ENCODE assay signal across 8 cellular contexts in genomic region chr20:43590036-43590391, GRCh38. TPM values are rescaled to one million over a fixed set of nuclear protein-coding genes. Genes with fewer than 3 reads are reported as not detected.
DNase-seq lines count a peak whose midpoint lies in the region; ATAC-seq and TF ChIP-seq lines count a peak whose summit lies in the region.

No MANE protein-coding gene starts in this region.

- peak overlapping the region; percentile 86 for H3K4me3 Mint-ChIP-seq in Caco-2 (ENCODE audit: unreplicated experiment)
- H3K4me3 Mint-ChIP-seq in activated T-cell treated with anti-CD3 and anti-CD28 coated beads, Interleukin-2, amount 50 U/mL, for 72 hours, result peak overlapping the region; percentile 88 to 99

- H2BK20ac ChIP-seq in IMR-90 (ENCODE audit: low read depth, low read length), result 0 out of 2 replicates have a peak overlapping the region, but pooled peaks have one; percentile 44

- H3K9me1 ChIP-seq in IMR-90 (ENCODE audit: insufficient read depth, low read length), result peaks cover 3% of the 10 kb centered on the region; the same call in 1 of the 2 replicates

- WGBS in IMR-90 (ENCODE audit: extremely low coverage in 2 of 2, insufficient read length in 1 of 2), 2 experiments, result 10% methylated on average over 3 of the region's 9 CpGs; no CpG with 5 or more reads in 1 of the 2 experiments

- H4K20me1 ChIP-seq in IMR-90 (ENCODE audit: insufficient read depth, low read length), result no peaks in the 10 kb centered on the region

- CTCF ChIA-PET in Caco-2 (lab: Charles Lee) (interaction anchor here (0.8 to 2.2 kb wide), 5 partner anchors 10 to 141 kb away, joined by 5 to 37 read pairs (median 6); partner anchors contain the start of gene SGK2), IMR-90 (lab: Yijun Ruan, JAX) (no interaction called here)

- H3K18ac ChIP-seq in IMR-90 (ENCODE audit: low read depth, low read length), result peak overlapping the region; percentile 78

- 0 out of 3 replicates have a peak overlapping the region, but pooled peaks have one; percentile 35 for H2BK15ac ChIP-seq in IMR-90 (ENCODE audit: low read depth, low read length)

- H4K5ac ChIP-seq in IMR-90 (ENCODE audit: low read depth, low read length), result peak overlapping the region; percentile 95

- H3K9me3 ChIP-seq in Caco-2 (no peaks in the 10 kb centered on the region), IMR-90 (ENCODE audit: control insufficient read depth, insufficient read depth, low read length) (no peaks in the 10 kb centered on the region), left ventricle myocardium inferior (replicated peaks) (no peaks in the 10 kb centered on the region)

- DNase-seq in Caco-2 (peak in 1 of 2 experiments; percentile 47), IMR-90 (no peak), left ventricle myocardium inferior (no peak), retinal pigment epithelial cell (ENCODE audit: low read depth) (no peak), NCI-H1092 (lab: John Stamatoyannopoulos, UW) (no peak), retina (no peak)
- DNase-seq in activated T-cell treated with anti-CD3 and anti-CD28 coated beads, Interleukin-2, amount 50 U/mL, for 72 hours, result peak; percentile 14 to 16

- no peaks in the 10 kb centered on the region for H3K9me3 Mint-ChIP-seq in Caco-2 (ENCODE audit: unreplicated experiment)
- no peaks in the 10 kb centered on the region for H3K9me3 Mint-ChIP-seq in activated T-cell treated with anti-CD3 and anti-CD28 coated beads, Interleukin-2, amount 50 U/mL, for 72 hours

- H3K4me3 ChIP-seq in Caco-2 (ENCODE audit: low read depth, low read length), result peak overlapping the region; percentile 72
- H3K4me3 ChIP-seq in IMR-90 (ENCODE audit: insufficient read depth, low read depth, low read length), result peak overlapping the region; percentile 96
- H3K4me3 ChIP-seq in left ventricle myocardium inferior, result peak overlapping the region; percentile 90
- peak overlapping the region; percentile 88 for H3K4me3 ChIP-seq in retinal pigment epithelial cell (ENCODE audit: low read length)

- H3K27ac ChIP-seq in IMR-90 (ENCODE audit: insufficient read depth, low read length) (peak overlapping the region; percentile 83), left ventricle myocardium inferior (replicated peaks) (peak overlapping the region; percentile 84)

- no peaks in the 10 kb centered on the region for H3K27me3 Mint-ChIP-seq in Caco-2 (ENCODE audit: insufficient read depth, unreplicated experiment)
- H3K27me3 Mint-ChIP-seq in activated T-cell treated with anti-CD3 and anti-CD28 coated beads, Interleukin-2, amount 50 U/mL, for 72 hours (ENCODE audit: low read depth), result no peaks in the 10 kb centered on the region

- peak overlapping the region; percentile 57; the same call in 1 of the 2 replicates for H3K23ac ChIP-seq in IMR-90 (ENCODE audit: low read depth, low read length)

- intact Hi-C loops in Caco-2 (cut with micrococcal nuclease; ENCODE audit: unreplicated experiment), result loop anchor here (1.0 to 2.0 kb wide), 3 partner anchors 32 to 133 kb away; partner anchors contain the start of gene SRSF6
- intact Hi-C loops in IMR-90 (cut with micrococcal nuclease), result loop anchor here (1.0 to 2.0 kb wide), 2 partner anchors 52 to 127 kb away; no protein-coding TSS in a partner anchor
- intact Hi-C loops in left ventricle myocardium inferior (cut with micrococcal nuclease), result no loop called here

- peak overlapping the region; percentile 61 for H4K91ac ChIP-seq in IMR-90 (ENCODE audit: insufficient read depth, low read depth, low read length)

- peak overlapping the region; percentile 87 for H2AK9ac ChIP-seq in IMR-90 (replicated peaks; ENCODE audit: low read depth, low read length, poor library complexity)

- peak overlapping the region; percentile 90 for H3K27ac Mint-ChIP-seq in Caco-2 (ENCODE audit: unreplicated experiment)
- peak overlapping the region; percentile 90 for H3K27ac Mint-ChIP-seq in activated T-cell treated with anti-CD3 and anti-CD28 coated beads, Interleukin-2, amount 50 U/mL, for 72 hours

- peaks cover 4% of the 10 kb centered on the region for H3K4me1 ChIP-seq in Caco-2
- H3K4me1 ChIP-seq in IMR-90 (ENCODE audit: control insufficient read depth, insufficient read depth, low read length), result peaks cover 6% of the 10 kb centered on the region
- peaks cover 22% of the 10 kb centered on the region for H3K4me1 ChIP-seq in left ventricle myocardium inferior

- peak overlapping the region; percentile 64; the same call in 1 of the 2 replicates for H3K56ac ChIP-seq in IMR-90 (ENCODE audit: extremely low read depth, insufficient read depth, low read length)

- peak overlapping the region; percentile 98 for H3K4me2 ChIP-seq in IMR-90 (ENCODE audit: low read depth, low read length)

- H3K4me1 Mint-ChIP-seq in Caco-2 (ENCODE audit: low read depth, unreplicated experiment), result peaks cover 15% of the 10 kb centered on the region
- H3K4me1 Mint-ChIP-seq in activated T-cell treated with anti-CD3 and anti-CD28 coated beads, Interleukin-2, amount 50 U/mL, for 72 hours (ENCODE audit: low read depth), result peaks cover 25% of the 10 kb centered on the region

- peak overlapping the region; percentile 37 for H2BK120ac ChIP-seq in IMR-90 (ENCODE audit: low read depth, low read length)

- H4K8ac ChIP-seq in IMR-90 (ENCODE audit: low read depth in 2 of 2, low read length in 2 of 2), result peak overlapping the region; percentile 96 to 99

- H3K36me3 Mint-ChIP-seq in Caco-2 (ENCODE audit: insufficient read depth, unreplicated experiment), result peaks cover 8% of the 10 kb centered on the region
- peaks cover 0 to 1% of the 10 kb centered on the region in 2 donors for H3K36me3 Mint-ChIP-seq in activated T-cell treated with anti-CD3 and anti-CD28 coated beads, Interleukin-2, amount 50 U/mL, for 72 hours (ENCODE audit: insufficient read depth in 2 of 2)

- peaks cover 12 to 16% of the 10 kb centered on the region in 2 experiments for H3K79me1 ChIP-seq in IMR-90 (ENCODE audit: low read depth in 1 of 2, low read length in 2 of 2)

- POLR2A ChIA-PET in Caco-2 (lab: Charles Lee) (interaction anchor here (1.3 to 1.8 kb wide), 3 partner anchors 31 to 132 kb away, joined by 7 to 42 read pairs (median 13); partner anchors contain the start of genes SGK2 and SRSF6), IMR-90 (lab: Charles Lee; ENCODE audit: unreplicated experiment) (no interaction called here)

- TSS peak; percentile 91 for BruUV-seq in Caco-2 (replicated peaks; lab: Mats Ljungman, UMichigan)
- no TSS peak for BruUV-seq in IMR-90 (replicated peaks; lab: Mats Ljungman, UMichigan)

- peak; percentile 5 for ATAC-seq in IMR-90 (ENCODE audit: low read depth)
- no peak for ATAC-seq in activated T-cell treated with anti-CD3 and anti-CD28 coated beads, Interleukin-2, amount 50 U/mL, for 72 hours (replicated peaks in 1 of 2)
- ATAC-seq in GM19023 (IDR thresholded peaks at IDR 0.05; ENCODE audit: unreplicated experiment), result no peak

- no peak for TF ChIP-seq CTCF in Caco-2 (IDR thresholded peaks at IDR 0.05; ENCODE audit: insufficient read depth in 1 of 2, low read depth in 1 of 2, low read length in 1 of 2, severe bottlenecking in 1 of 2, unreplicated experiment in 1 of 2)
- no peak for TF ChIP-seq CTCF in IMR-90 (conservative IDR thresholded peaks at IDR 0.05; ENCODE audit: low read depth, low read length)
- TF ChIP-seq CTCF in left ventricle myocardium inferior (IDR thresholded peaks at IDR 0.05; ENCODE audit: borderline replicate concordance), result no peak
- TF ChIP-seq CTCF in retinal pigment epithelial cell (conservative IDR thresholded peaks at IDR 0.05; ENCODE audit: low read depth, low read length), result no peak

- H3K36me3 ChIP-seq in Caco-2 (ENCODE audit: control insufficient read depth, insufficient read depth, low read length), result no peaks in the 10 kb centered on the region
- peaks cover 1% of the 10 kb centered on the region; the same call in 1 of the 2 replicates for H3K36me3 ChIP-seq in IMR-90 (ENCODE audit: control insufficient read depth, insufficient read depth, low read length)
- H3K36me3 ChIP-seq in left ventricle myocardium inferior, result peaks cover 9% of the 10 kb centered on the region

- dilution Hi-C loops in IMR-90 (cut with HindIII; ENCODE audit: low sequenced_read_pairs, unreplicated experiment), result no loop called here

- peak overlapping the region; percentile 65; the same call in 1 of the 2 replicates for H2AK5ac ChIP-seq in IMR-90 (ENCODE audit: low read depth, low read length)

- peak overlapping the region; percentile 86 for H3K4ac ChIP-seq in IMR-90 (ENCODE audit: low read depth, low read length)

- H3K27me3 ChIP-seq in Caco-2 (replicated peaks; ENCODE audit: control insufficient read depth, insufficient read depth, low read length), result no peaks in the 10 kb centered on the region
- no peaks in the 10 kb centered on the region for H3K27me3 ChIP-seq in IMR-90 (ENCODE audit: control insufficient read depth, insufficient read depth, low read length)
- no peaks in the 10 kb centered on the region for H3K27me3 ChIP-seq in left ventricle myocardium inferior (ENCODE audit: low read depth)

- peak overlapping the region; percentile 84 for H3K14ac ChIP-seq in IMR-90 (replicated peaks; ENCODE audit: low read depth, low read length)

- no peak for TF ChIP-seq RAD21 in IMR-90 (IDR thresholded peaks at IDR 0.05; ENCODE audit: low read length)

- no peak for TF ChIP-seq POLR2A in IMR-90 (IDR thresholded peaks at IDR 0.05; ENCODE audit: low read depth, low read length)

- peak overlapping the region; percentile 82 for H3K9ac ChIP-seq in IMR-90 (ENCODE audit: low read depth, low read length)

- H2AFZ ChIP-seq in IMR-90 (replicated peaks; ENCODE audit: low read length, poor library complexity), result peak overlapping the region; percentile 90

- in situ Hi-C loops in IMR-90 (cut with MboI; ENCODE audit: low sequenced_read_pairs), result no loop called here

- H2BK5ac ChIP-seq in IMR-90 (ENCODE audit: low read depth, low read length, poor library complexity, severe bottlenecking), result peak overlapping the region; percentile 71

TF ChIP-seq in IMR-90, 13 proteins besides CTCF, POLR2A, EP300 and RAD21 (continues in another document):
- TF ChIP-seq BHLHE40 (IDR thresholded peaks at IDR 0.05; ENCODE audit: low read depth, low read length) (no peak), CHD1 (IDR thresholded peaks at IDR 0.05; ENCODE audit: low read depth, low read length) (no peak)

RNA-seq across cellular contexts. Expression of gene IFT52, which starts 0.7 kb away (rescaled TPM):
- total RNA-seq in Caco-2 (2022) (56.1 and 70.5 TPM in 2 replicates), IMR-90 (2012; rRNA removed) (55.6 and 60.8 TPM in 2 replicates), left ventricle myocardium inferior (6.6 TPM)
- 29.7 and 31.2 TPM in 2 replicates for polyA plus RNA-seq in IMR-90 (2012; rRNA removed)
- polyA plus RNA-seq in IMR-90 (2012; cell fraction: cytosol; rRNA removed), result 13.8 and 27.8 TPM in 2 replicates
- polyA plus RNA-seq in IMR-90 (2012; cell fraction: nucleus; rRNA removed; ENCODE audit: low replicate concordance), result 4.8 and 15.4 TPM in 2 replicates
- total RNA-seq in activated T-cell treated with anti-CD3 and anti-CD28 coated beads, Interleukin-2, amount 50 U/mL, for 72 hours, result 10 to 100 TPM; 22.2 to 23.5 TPM

RNA-seq across cellular contexts. Expression of gene SGK2, which starts 31.2 kb away (rescaled TPM):
- total RNA-seq in Caco-2 (2022), result 5.2 and 6.6 TPM in 2 replicates
- total RNA-seq in IMR-90 (2012; rRNA removed), result under 0.01 TPM in 1 of 2 replicates, not detected in the other
- 0.10 TPM in 1 of 2 replicates, not detected in the other for polyA plus RNA-seq in IMR-90 (2012; rRNA removed)
- not detected in 2 replicates for polyA plus RNA-seq in IMR-90 (2012; cell fraction: cytosol; rRNA removed)
- 1.4 and 2.0 TPM in 2 replicates for polyA plus RNA-seq in IMR-90 (2012; cell fraction: nucleus; rRNA removed; ENCODE audit: low replicate concordance)
- total RNA-seq in activated T-cell treated with anti-CD3 and anti-CD28 coated beads, Interleukin-2, amount 50 U/mL, for 72 hours, result 1 to 10 TPM; 1.4 to 1.7 TPM
- total RNA-seq in left ventricle myocardium inferior, result 0.30 TPM

Comparison
In these comparisons a context has a peak if more than half of its experiments do, and no peak if none do; other contexts are left out.
1. DNase-seq: peak in activated T-cell treated with anti-CD3 and anti-CD28 coated beads, Interleukin-2, amount 50 U/mL, for 72 hours (2 of 2); none in IMR-90 (single experiment), left ventricle myocardium inferior (single experiment), retinal pigment epithelial cell (single experiment), NCI-H1092 (single experiment) and retina (single experiment).
2. Peak in every context shown above with its lines, with median percentiles within 50 percentile points of each other: H3K4me3 ChIP-seq.